In genomic region chr14:61477845-61478438, GRCh38 we compare ENCODE assay signal across 8 cellular contexts.
A peak's percentile ranks its signal among the peaks of the same experiment; 100 is the strongest.
DNase-seq lines count a peak whose midpoint lies in the region; TF ChIP-seq lines count a peak whose summit lies in the region.

No MANE protein-coding gene starts in this region.

- H3K4me3 ChIP-seq in fibroblast of mammary gland (ENCODE audit: control insufficient read depth, low read depth, low read length) (no peak overlapping the region), rectal smooth muscle tissue (ENCODE audit: low read length) (peak overlapping the region; percentile 6)

- no peaks in the 10 kb centered on the region for H3K36me3 ChIP-seq in rectal smooth muscle tissue (ENCODE audit: control insufficient read depth, insufficient read depth, low read length)

- H3K27me3 ChIP-seq in rectal smooth muscle tissue (ENCODE audit: control insufficient read depth, insufficient read depth, low read length) = no peaks in the 10 kb centered on the region

- H3K4me1 Mint-ChIP-seq in T-helper 2 cell treated with Interferon-gamma antibody and Interleukin-4, amounts not matched to agents 5 μg/mL and 100 μg/mL, for 36 hours (ENCODE audit: low read depth) = peaks cover 79% of the 10 kb centered on the region
- peaks cover 58% of the 10 kb centered on the region for H3K4me1 Mint-ChIP-seq in chondrocyte (ENCODE audit: low read depth)

- no peak overlapping the region for H3K9ac ChIP-seq in rectal smooth muscle tissue (ENCODE audit: low read length)

- DNase-seq in activated CD8-positive, alpha-beta memory T cell treated with anti-CD3 and anti-CD28 coated beads, Interleukin-2, amount 50 U/mL, for 48 hours = peak; percentile 75
- DNase-seq in activated CD8-positive, alpha-beta memory T cell treated with anti-CD3 and anti-CD28 coated beads, Interleukin-2, amount 50 U/mL, for 4 hours = no peak
- no peak for DNase-seq in T-helper 2 cell treated with Interferon-gamma antibody and Interleukin-4, amounts not matched to agents 5 μg/mL and 100 μg/mL, for 36 hours (ENCODE audit: low spot score)
- peak; percentile 55 for DNase-seq in fibroblast of mammary gland (ENCODE audit: low read depth)
- no peak for DNase-seq in NCI-H2227 (lab: John Stamatoyannopoulos, UW; ENCODE audit: unreplicated experiment)
- no peak for DNase-seq in chondrocyte (ENCODE audit: low spot score)
- no peak for DNase-seq in SIG-M5 (lab: John Stamatoyannopoulos, UW)

- peak overlapping the region; percentile 65 for H3K4me3 Mint-ChIP-seq in T-helper 2 cell treated with Interferon-gamma antibody and Interleukin-4, amounts not matched to agents 5 μg/mL and 100 μg/mL, for 36 hours
- H3K4me3 Mint-ChIP-seq in chondrocyte (ENCODE audit: unreplicated experiment) = no peak overlapping the region

- H3K27me3 Mint-ChIP-seq in T-helper 2 cell treated with Interferon-gamma antibody and Interleukin-4, amounts not matched to agents 5 μg/mL and 100 μg/mL, for 36 hours (ENCODE audit: low read depth) = no peaks in the 10 kb centered on the region
- no peaks in the 10 kb centered on the region for H3K27me3 Mint-ChIP-seq in chondrocyte (ENCODE audit: low read depth)

- H3K4me1 ChIP-seq in rectal smooth muscle tissue (ENCODE audit: control insufficient read depth, insufficient read depth, low read length) = no peaks in the 10 kb centered on the region

- no peak overlapping the region for H3K27ac ChIP-seq in rectal smooth muscle tissue (ENCODE audit: low read depth, low read length)

- peaks cover 53% of the 10 kb centered on the region for H3K36me3 Mint-ChIP-seq in T-helper 2 cell treated with Interferon-gamma antibody and Interleukin-4, amounts not matched to agents 5 μg/mL and 100 μg/mL, for 36 hours (ENCODE audit: low read depth)
- no peaks in the 10 kb centered on the region for H3K36me3 Mint-ChIP-seq in chondrocyte (ENCODE audit: low read depth)

- H3K9me3 Mint-ChIP-seq in T-helper 2 cell treated with Interferon-gamma antibody and Interleukin-4, amounts not matched to agents 5 μg/mL and 100 μg/mL, for 36 hours = no peaks in the 10 kb centered on the region
- H3K9me3 Mint-ChIP-seq in chondrocyte (ENCODE audit: low read depth) = no peaks in the 10 kb centered on the region

- TF ChIP-seq CTCF in fibroblast of mammary gland (conservative IDR thresholded peaks at IDR 0.05; ENCODE audit: control insufficient read depth, insufficient read depth, low read depth, low read length) = no peak
- no peak for TF ChIP-seq CTCF in chondrocyte (IDR thresholded peaks at IDR 0.05)

- H3K27ac Mint-ChIP-seq in T-helper 2 cell treated with Interferon-gamma antibody and Interleukin-4, amounts not matched to agents 5 μg/mL and 100 μg/mL, for 36 hours = peak overlapping the region; percentile 89
- no peak overlapping the region for H3K27ac Mint-ChIP-seq in chondrocyte (ENCODE audit: unreplicated experiment)

Comparison
In these comparisons a context has a peak if more than half of its experiments do, and no peak if none do; other contexts are left out.
1. DNase-seq: peak in activated CD8-positive, alpha-beta memory T cell treated with anti-CD3 and anti-CD28 coated beads, Interleukin-2, amount 50 U/mL, for 48 hours (single experiment) and fibroblast of mammary gland (single experiment); none in activated CD8-positive, alpha-beta memory T cell treated with anti-CD3 and anti-CD28 coated beads, Interleukin-2, amount 50 U/mL, for 4 hours (single experiment), T-helper 2 cell treated with Interferon-gamma antibody and Interleukin-4, amounts not matched to agents 5 μg/mL and 100 μg/mL, for 36 hours (single experiment), NCI-H2227 (single experiment), chondrocyte (single experiment) and SIG-M5 (single experiment).